ENCODE assay signal across 8 cellular contexts in genomic region chr10:110873951-110874350, GRCh38. TPM values are rescaled to one million over a fixed set of nuclear protein-coding genes. Genes with fewer than 3 reads are reported as not detected.
DNase-seq lines count a peak whose midpoint lies in the region; TF ChIP-seq lines count a peak whose summit lies in the region.

No MANE protein-coding gene starts in this region.

- peak overlapping the region; percentile 89 for H3K4me3 Mint-ChIP-seq in activated T-cell treated with anti-CD3 and anti-CD28 coated beads, Interleukin-2, amount 50 U/mL, for 24 hours
- H3K4me3 Mint-ChIP-seq in activated naive CD8-positive, alpha-beta T cell: peak overlapping the region; percentile 90

- H3K36me3 Mint-ChIP-seq in activated T-cell treated with anti-CD3 and anti-CD28 coated beads, Interleukin-2, amount 50 U/mL, for 24 hours (ENCODE audit: low read depth): peaks cover 23% of the 10 kb centered on the region
- H3K36me3 Mint-ChIP-seq in activated naive CD8-positive, alpha-beta T cell: peaks cover 6% of the 10 kb centered on the region

- H3K36me3 ChIP-seq in liver (ENCODE audit: control insufficient read depth in 4 of 4, insufficient read depth in 3 of 4, low read depth in 1 of 4, low read length in 3 of 4) (peaks cover 0 to 12% (median 3%) of the 10 kb centered on the region in 4 donors), thymus (ENCODE audit: control insufficient read depth, insufficient read depth) (no peaks in the 10 kb centered on the region)

- H3K4me1 ChIP-seq in liver (ENCODE audit: control insufficient read depth in 4 of 4, insufficient read depth in 4 of 4, low read length in 3 of 4): peaks cover 0 to 23% (median 11%) of the 10 kb centered on the region in 4 donors
- peaks cover 20% of the 10 kb centered on the region for H3K4me1 ChIP-seq in thymus (ENCODE audit: control insufficient read depth, insufficient read depth, low read length)

- TF ChIP-seq RAD21 in liver (IDR thresholded peaks at IDR 0.05): no peak

- 65% methylated on average over 2 of the region's 2 CpGs for WGBS in liver
- 54% methylated on average over 2 of the region's 2 CpGs for WGBS in thymus

- peak overlapping the region; percentile 8 to 99 (median 61) for H3K4me3 ChIP-seq in liver (ENCODE audit: low read depth in 1 of 3, low read length in 3 of 3)
- H3K4me3 ChIP-seq in thymus (ENCODE audit: low read length): peak overlapping the region; percentile 92

- TF ChIP-seq CTCF in liver (IDR thresholded peaks at IDR 0.05; ENCODE audit: low read depth, low read length, missing input control): no peak

- peaks cover 66% of the 10 kb centered on the region for H3K4me1 Mint-ChIP-seq in activated T-cell treated with anti-CD3 and anti-CD28 coated beads, Interleukin-2, amount 50 U/mL, for 24 hours (ENCODE audit: low read depth)
- H3K4me1 Mint-ChIP-seq in activated naive CD8-positive, alpha-beta T cell (ENCODE audit: low read depth): peaks cover 72% of the 10 kb centered on the region

- H3K9me3 Mint-ChIP-seq in activated T-cell treated with anti-CD3 and anti-CD28 coated beads, Interleukin-2, amount 50 U/mL, for 24 hours: no peaks in the 10 kb centered on the region
- no peaks in the 10 kb centered on the region for H3K9me3 Mint-ChIP-seq in activated naive CD8-positive, alpha-beta T cell (ENCODE audit: low read depth)

- H3K27ac Mint-ChIP-seq in activated T-cell treated with anti-CD3 and anti-CD28 coated beads, Interleukin-2, amount 50 U/mL, for 24 hours: peak overlapping the region; percentile 90
- peak overlapping the region; percentile 93 for H3K27ac Mint-ChIP-seq in activated naive CD8-positive, alpha-beta T cell

- no peak for DNase-seq in activated T-cell treated with anti-CD3 and anti-CD28 coated beads, Interleukin-2, amount 50 U/mL, for 24 hours
- no peak for DNase-seq in activated T-cell treated with anti-CD3 and anti-CD28 coated beads, Interleukin-2, amount 50 U/mL, for 48 hours
- DNase-seq in stimulated activated CD4-positive, alpha-beta T cell treated with anti-CD3 and anti-CD28 coated beads, Interleukin-15, amount 100 ng/mL, for 24 hours: no peak
- DNase-seq in AML-193 (lab: John Stamatoyannopoulos, UW): no peak
- no peak for DNase-seq in GM19240 (ENCODE audit: insufficient read length, low spot score)

- peak overlapping the region; percentile 77 to 90 for H3K9ac ChIP-seq in liver (ENCODE audit: low read depth in 1 of 2, low read length in 2 of 2)

- H3K27ac ChIP-seq in liver (ENCODE audit: low read depth in 1 of 2, low read length in 2 of 2) (peak overlapping the region in 1 of 2 donors; percentile 97), thymus (ENCODE audit: low read depth) (no peak overlapping the region)

- no peaks in the 10 kb centered on the region for H3K27me3 Mint-ChIP-seq in activated T-cell treated with anti-CD3 and anti-CD28 coated beads, Interleukin-2, amount 50 U/mL, for 24 hours
- no peaks in the 10 kb centered on the region for H3K27me3 Mint-ChIP-seq in activated naive CD8-positive, alpha-beta T cell

- H3K9me3 ChIP-seq in liver (ENCODE audit: control insufficient read depth in 4 of 4, low read length in 3 of 4) (no peaks in the 10 kb centered on the region), thymus (ENCODE audit: control insufficient read depth) (no peaks in the 10 kb centered on the region)

- no peaks in the 10 kb centered on the region for H3K27me3 ChIP-seq in liver (ENCODE audit: control insufficient read depth in 4 of 4, insufficient read depth in 4 of 4, low read length in 3 of 4)
- H3K27me3 ChIP-seq in thymus (ENCODE audit: control insufficient read depth, insufficient read depth): no peaks in the 10 kb centered on the region

TF ChIP-seq in liver, 16 proteins besides CTCF, POLR2A, EP300 and RAD21:
- TF ChIP-seq RXRA (IDR thresholded peaks at IDR 0.05): no peak
- no peak for TF ChIP-seq HNF4A (conservative IDR thresholded peaks at IDR 0.05)
- TF ChIP-seq YY1 (IDR thresholded peaks at IDR 0.05): no peak
- TF ChIP-seq NR2F2 (IDR thresholded peaks at IDR 0.05): no peak
- TF ChIP-seq HNF4G (IDR thresholded peaks at IDR 0.05): no peak
- TF ChIP-seq REST (IDR thresholded peaks at IDR 0.05): no peak
- no peak for TF ChIP-seq ATF3 (IDR thresholded peaks at IDR 0.05)
- no peak for TF ChIP-seq GABPA (IDR thresholded peaks at IDR 0.05 in 1 of 2, conservative IDR thresholded peaks at IDR 0.05 in 1 of 2)
- TF ChIP-seq SP1 (IDR thresholded peaks at IDR 0.05): no peak
- TF ChIP-seq ZBTB33 (IDR thresholded peaks at IDR 0.05): no peak
- no peak for TF ChIP-seq MAX (IDR thresholded peaks at IDR 0.05)
- no peak for TF ChIP-seq FOXA1 (IDR thresholded peaks at IDR 0.05)
- TF ChIP-seq JUND (IDR thresholded peaks at IDR 0.05): no peak
- TF ChIP-seq TAF1 (conservative IDR thresholded peaks at IDR 0.05): no peak
- TF ChIP-seq FOXA2 (IDR thresholded peaks at IDR 0.05): no peak
- TF ChIP-seq EGR1 (IDR thresholded peaks at IDR 0.05; ENCODE audit: low read depth in 2 of 2): no peak
TF ChIP-seq in liver: peak in this region for 0.

RNA-seq across cellular contexts. Expression of gene PDCD4, which starts 2.2 kb away (rescaled TPM):
- total RNA-seq in liver: 10 to 100 TPM; 25.9 to 94.4 TPM
- polyA plus RNA-seq in liver (10 to 100 TPM; 14.7 to 24.3 TPM), thymus (260 TPM)

RNA-seq across cellular contexts. Expression of gene BBIP1, which starts 45.0 kb away (rescaled TPM):
- total RNA-seq in liver: 10 to 100 TPM; 10.4 to 11.0 TPM
- 10 to 100 TPM; 11.3 to 15.8 TPM for polyA plus RNA-seq in liver
- polyA plus RNA-seq in thymus: 43.4 TPM

RNA-seq across cellular contexts. Expression of gene SHOC2, which starts 45.5 kb away (rescaled TPM):
- total RNA-seq in liver: 10 to 100 TPM; 23.2 to 33.7 TPM
- polyA plus RNA-seq in liver: 10 to 100 TPM in 1 of 2 donors, 1 to 10 TPM in 1; 7.8 to 12.7 TPM
- 31.0 TPM for polyA plus RNA-seq in thymus

Comparison
In these comparisons a context has a peak if more than half of its experiments do, and no peak if none do; other contexts are left out.
1. RNA of gene PDCD4, which starts 2.2 kb away (polyA plus RNA-seq): 260 TPM in thymus (single experiment); 14.7 to 24.3 TPM in liver; every median in the first group is over 10 times any median in the second.